In the genomic region with DNA sequence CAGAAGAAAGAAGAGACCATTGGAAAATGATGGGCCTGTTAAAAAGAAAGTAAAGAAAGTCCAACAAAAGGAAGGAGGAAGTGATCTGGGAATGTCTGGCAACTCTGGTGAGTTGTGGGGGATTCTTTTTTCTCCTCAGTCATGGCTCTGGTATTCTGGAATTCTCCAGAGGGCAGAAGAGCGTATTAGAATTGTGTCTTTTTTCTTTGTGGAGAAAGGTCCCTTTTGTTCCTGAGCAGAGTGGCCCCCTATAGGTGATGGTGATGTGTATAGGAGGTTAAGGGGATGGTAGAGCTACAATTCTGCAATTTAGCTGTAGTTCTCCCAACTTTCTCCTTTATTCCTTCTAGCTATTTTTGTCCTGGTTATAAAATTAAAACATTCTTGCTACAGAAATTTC, we compare ENCODE assay signal across 11 cellular contexts. TPM values are rescaled to one million over a fixed set of nuclear protein-coding genes. Genes with fewer than 3 reads are reported as not detected.
A peak's percentile ranks its signal among the peaks of the same experiment; 100 is the strongest.
DNase-seq lines count a peak whose midpoint lies in the region; ATAC-seq and TF ChIP-seq lines count a peak whose summit lies in the region.
"Had no signal": no experiment of that assay in that cellular context is flagged by ENCODE, and none has a peak within 500 bp of the region (broad histone marks: within the 10 kb centered on the region; RNA-seq: fewer than 3 reads in every experiment).

No MANE protein-coding gene starts in this region.

- H3K27me3 Mint-ChIP-seq in activated naive CD8-positive, alpha-beta T cell treated with anti-CD3 and anti-CD28 coated beads, Interleukin-2, amount 50 U/mL, for 24 hours, result no peaks in the 10 kb centered on the region
- H3K27me3 Mint-ChIP-seq in neural progenitor cell (ENCODE audit: insufficient read depth, low read depth), result peaks cover 6% of the 10 kb centered on the region

- no peaks in the 10 kb centered on the region for H3K9me3 ChIP-seq in SK-N-SH
- no peaks in the 10 kb centered on the region for H3K9me3 ChIP-seq in neural progenitor cell (ENCODE audit: low read depth)
- H3K9me3 ChIP-seq: upper lobe of left lung had no signal

- peaks cover 8 to 15% of the 10 kb centered on the region in 2 experiments; a peak in 2 of 4 replicates for H3K4me1 ChIP-seq in SK-N-SH (ENCODE audit: control insufficient read depth in 1 of 2, insufficient read depth in 2 of 2, low read depth in 1 of 2, low read length in 1 of 2)
- peaks cover 23% of the 10 kb centered on the region for H3K4me1 ChIP-seq in neural progenitor cell

- peak overlapping the region; percentile 85; the same call in 1 of the 2 replicates for H3K4me2 ChIP-seq in SK-N-SH
- peak overlapping the region; percentile 98 for H3K4me2 ChIP-seq in neural progenitor cell

- H3K9ac ChIP-seq in SK-N-SH, result no peak overlapping the region
- H3K9ac ChIP-seq in neural progenitor cell, result no peak overlapping the region

- TF ChIP-seq CTCF in SK-N-SH (IDR thresholded peaks at IDR 0.05) (peak; percentile 33), neural progenitor cell (IDR thresholded peaks at IDR 0.05) (peak; percentile 36)

- DNase-seq in SK-N-SH (no peak), LHCN-M2 (ENCODE audit: low read depth) (peak; percentile 7), neural progenitor cell (ENCODE audit: low spot score) (no peak)
- no peak for DNase-seq in activated naive CD8-positive, alpha-beta T cell treated with anti-CD3 and anti-CD28 coated beads, Interleukin-2, amount 50 U/mL, for 24 hours
- DNase-seq: NCI-H82; stimulated activated CD4-positive, alpha-beta T cell treated with anti-CD3 and anti-CD28 coated beads, Interleukin-15, amount 100 ng/mL, for 24 hours; upper lobe of left lung had no signal

- H3F3A ChIP-seq in SK-N-SH (replicated peaks; ENCODE audit: insufficient read depth), result peaks cover 2% of the 10 kb centered on the region
- peaks cover 3% of the 10 kb centered on the region for H3F3A ChIP-seq in neural progenitor cell (ENCODE audit: low read depth)

- 56% methylated on average over 1 of the region's 1 CpG for WGBS in SK-N-SH (ENCODE audit: low lambda C conversion rate)

- TF ChIP-seq RAD21 in SK-N-SH (IDR thresholded peaks at IDR 0.05; ENCODE audit: low read length), result no peak; the same call in 1 of the 2 replicates

- H3K4me3 ChIP-seq in SK-N-SH (ENCODE audit: low read depth in 2 of 2, low read length in 1 of 2) (no peak overlapping the region), neural progenitor cell (no peak overlapping the region)
- H3K4me3 ChIP-seq: upper lobe of left lung had no signal

- H3K27me3 ChIP-seq in SK-N-SH (ENCODE audit: insufficient read depth), result no peaks in the 10 kb centered on the region
- H3K27me3 ChIP-seq in neural progenitor cell, result no peaks in the 10 kb centered on the region
- H3K27me3 ChIP-seq: upper lobe of left lung had no signal

- H3K27ac ChIP-seq in SK-N-SH (ENCODE audit: low read depth in 2 of 2, low read length in 1 of 2) (peak overlapping the region in 1 of 2 experiments; percentile 27; a peak in 1 of 4 replicates), neural progenitor cell (no peak overlapping the region)

- POLR2A ChIA-PET in SK-N-SH (lab: Yijun Ruan, JAX), result no interaction called here

- no peaks in the 10 kb centered on the region for H3K9me3 Mint-ChIP-seq in activated naive CD8-positive, alpha-beta T cell treated with anti-CD3 and anti-CD28 coated beads, Interleukin-2, amount 50 U/mL, for 24 hours
- no peaks in the 10 kb centered on the region for H3K9me3 Mint-ChIP-seq in neural progenitor cell

- CTCF ChIA-PET in SK-N-SH (lab: Yijun Ruan, JAX), result interaction anchor here (1.1 to 2.3 kb wide), 5 partner anchors 10 to 643 kb away, joined by 3 to 10 read pairs (median 5); no protein-coding TSS in a partner anchor

- H3K4me1 Mint-ChIP-seq in activated naive CD8-positive, alpha-beta T cell treated with anti-CD3 and anti-CD28 coated beads, Interleukin-2, amount 50 U/mL, for 24 hours, result peaks cover 37% of the 10 kb centered on the region
- H3K4me1 Mint-ChIP-seq in neural progenitor cell, result peaks cover 26% of the 10 kb centered on the region

- ATAC-seq in SK-N-SH treated with all-trans-retinoic acid at 6 μM for 48 hours, result no peak
- no peak for ATAC-seq in activated naive CD8-positive, alpha-beta T cell treated with anti-CD3 and anti-CD28 coated beads, Interleukin-2, amount 50 U/mL, for 24 hours
- no peak for ATAC-seq in GM21367 (IDR thresholded peaks at IDR 0.05; ENCODE audit: unreplicated experiment)
- no peak for ATAC-seq in HG02642 (IDR thresholded peaks at IDR 0.05; ENCODE audit: poor library complexity, unreplicated experiment)
- no peak for ATAC-seq in GM19351 (IDR thresholded peaks at IDR 0.05; ENCODE audit: unreplicated experiment)

- no peak for TF ChIP-seq EP300 in SK-N-SH (IDR thresholded peaks at IDR 0.05; ENCODE audit: borderline replicate concordance in 1 of 2, low read depth in 1 of 2, low read length in 1 of 2)

- no peak overlapping the region for H2AFZ ChIP-seq in SK-N-SH (ENCODE audit: low read depth)
- H2AFZ ChIP-seq in neural progenitor cell (replicated peaks), result no peak overlapping the region

- H3K4me3 Mint-ChIP-seq in activated naive CD8-positive, alpha-beta T cell treated with anti-CD3 and anti-CD28 coated beads, Interleukin-2, amount 50 U/mL, for 24 hours, result peak overlapping the region; percentile 92
- peak overlapping the region; percentile 98 for H3K4me3 Mint-ChIP-seq in neural progenitor cell

- peak overlapping the region; percentile 95 for H3K27ac Mint-ChIP-seq in activated naive CD8-positive, alpha-beta T cell treated with anti-CD3 and anti-CD28 coated beads, Interleukin-2, amount 50 U/mL, for 24 hours
- H3K27ac Mint-ChIP-seq in neural progenitor cell, result no peak overlapping the region

- H3K9me2 ChIP-seq in SK-N-SH, result no peaks in the 10 kb centered on the region

- H3K36me3 ChIP-seq in SK-N-SH (replicated peaks in 1 of 2; ENCODE audit: control insufficient read depth in 1 of 2, insufficient read depth in 2 of 2, low read length in 1 of 2) (peaks cover 27 to 34% of the 10 kb centered on the region in 2 experiments), neural progenitor cell (peaks cover 9% of the 10 kb centered on the region)

- H3K79me2 ChIP-seq in SK-N-SH (ENCODE audit: insufficient read depth), result peaks cover 28% of the 10 kb centered on the region
- H3K79me2 ChIP-seq in neural progenitor cell (ENCODE audit: low read depth), result peaks cover 21% of the 10 kb centered on the region

- H4K20me1 ChIP-seq in SK-N-SH (ENCODE audit: insufficient read depth) (peaks cover 10% of the 10 kb centered on the region), neural progenitor cell (ENCODE audit: low read depth) (peaks cover 17% of the 10 kb centered on the region)

- peaks cover 55% of the 10 kb centered on the region for H3K36me3 Mint-ChIP-seq in activated naive CD8-positive, alpha-beta T cell treated with anti-CD3 and anti-CD28 coated beads, Interleukin-2, amount 50 U/mL, for 24 hours (ENCODE audit: low read depth)
- H3K36me3 Mint-ChIP-seq in neural progenitor cell, result peaks cover 35% of the 10 kb centered on the region

TF ChIP-seq in SK-N-SH, 30 proteins besides CTCF, POLR2A, EP300 and RAD21 (continues in another document):
- TF ChIP-seq NFIC (IDR thresholded peaks at IDR 0.05; ENCODE audit: borderline replicate concordance) (no peak), YY1 (IDR thresholded peaks at IDR 0.05; ENCODE audit: low read depth) (no peak), EZH2phosphoT487 (IDR thresholded peaks at IDR 0.05; ENCODE audit: borderline replicate concordance, low read depth) (no peak), GABPA (IDR thresholded peaks at IDR 0.05; ENCODE audit: low read depth) (no peak), ELF1 (IDR thresholded peaks at IDR 0.05) (no peak)

TF ChIP-seq in SK-N-SH treated with all-trans-retinoic acid at 6 μM for 48 hours, 23 proteins besides CTCF, POLR2A, EP300 and RAD21 (continues in another document):
- TF ChIP-seq ISL1 (CRISPR knock-in tag; IDR thresholded peaks at IDR 0.05) (no peak), RARB (CRISPR knock-in tag; IDR thresholded peaks at IDR 0.05) (no peak), TOX (CRISPR knock-in tag; IDR thresholded peaks at IDR 0.05; ENCODE audit: borderline replicate concordance) (no peak), ZNF8 (CRISPR knock-in tag; IDR thresholded peaks at IDR 0.05) (no peak), PATZ1 (CRISPR knock-in tag; IDR thresholded peaks at IDR 0.05; ENCODE audit: borderline replicate concordance) (no peak)
- TF ChIP-seq, protein P1, sequence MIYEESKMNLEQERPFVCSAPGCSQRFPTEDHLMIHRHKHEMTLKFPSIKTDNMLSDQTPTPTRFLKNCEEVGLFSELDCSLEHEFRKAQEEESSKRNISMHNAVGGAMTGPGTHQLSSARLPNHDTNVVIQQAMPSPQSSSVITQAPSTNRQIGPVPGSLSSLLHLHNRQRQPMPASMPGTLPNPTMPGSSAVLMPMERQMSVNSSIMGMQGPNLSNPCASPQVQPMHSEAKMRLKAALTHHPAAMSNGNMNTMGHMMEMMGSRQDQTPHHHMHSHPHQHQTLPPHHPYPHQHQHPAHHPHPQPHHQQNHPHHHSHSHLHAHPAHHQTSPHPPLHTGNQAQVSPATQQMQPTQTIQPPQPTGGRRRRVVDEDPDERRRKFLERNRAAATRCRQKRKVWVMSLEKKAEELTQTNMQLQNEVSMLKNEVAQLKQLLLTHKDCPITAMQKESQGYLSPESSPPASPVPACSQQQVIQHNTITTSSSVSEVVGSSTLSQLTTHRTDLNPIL (CRISPR knock-in tag; IDR thresholded peaks at IDR 0.05; ENCODE audit: low read depth), result no peak

RNA-seq across cellular contexts. Expression of gene DHFR, which starts 1.6 kb away (rescaled TPM):
- 16.6 and 18.3 TPM in 2 replicates for polyA plus RNA-seq in SK-N-SH (2012; rRNA removed)
- 20.1 and 21.1 TPM in 2 replicates for polyA plus RNA-seq in SK-N-SH (2012; cell fraction: cytosol; rRNA removed)
- 6.2 and 14.5 TPM in 2 replicates for polyA plus RNA-seq in SK-N-SH (2012; cell fraction: nucleus; rRNA removed)
- total RNA-seq in LHCN-M2 (2014; rRNA removed) (112 and 131 TPM in 2 replicates), neural progenitor cell (ENCODE audit: low replicate concordance) (107 and 128 TPM in 2 replicates)
- polyA plus RNA-seq in LHCN-M2 (2012), result 37.7 TPM

RNA-seq across cellular contexts. Expression of gene MSH3, which starts 2.0 kb away (rescaled TPM):
- 3.5 and 4.7 TPM in 2 replicates for polyA plus RNA-seq in SK-N-SH (2012; rRNA removed)
- 5.5 and 6.4 TPM in 2 replicates for polyA plus RNA-seq in SK-N-SH (2012; cell fraction: cytosol; rRNA removed)
- 2.0 and 4.1 TPM in 2 replicates for polyA plus RNA-seq in SK-N-SH (2012; cell fraction: nucleus; rRNA removed)
- total RNA-seq in LHCN-M2 (2014; rRNA removed) (12.6 and 15.8 TPM in 2 replicates), neural progenitor cell (ENCODE audit: low replicate concordance) (16.6 and 26.1 TPM in 2 replicates)
- polyA plus RNA-seq in LHCN-M2 (2012), result 5.5 TPM
